Comparison of ENCODE assay signal across 8 cellular contexts in the genomic region with DNA sequence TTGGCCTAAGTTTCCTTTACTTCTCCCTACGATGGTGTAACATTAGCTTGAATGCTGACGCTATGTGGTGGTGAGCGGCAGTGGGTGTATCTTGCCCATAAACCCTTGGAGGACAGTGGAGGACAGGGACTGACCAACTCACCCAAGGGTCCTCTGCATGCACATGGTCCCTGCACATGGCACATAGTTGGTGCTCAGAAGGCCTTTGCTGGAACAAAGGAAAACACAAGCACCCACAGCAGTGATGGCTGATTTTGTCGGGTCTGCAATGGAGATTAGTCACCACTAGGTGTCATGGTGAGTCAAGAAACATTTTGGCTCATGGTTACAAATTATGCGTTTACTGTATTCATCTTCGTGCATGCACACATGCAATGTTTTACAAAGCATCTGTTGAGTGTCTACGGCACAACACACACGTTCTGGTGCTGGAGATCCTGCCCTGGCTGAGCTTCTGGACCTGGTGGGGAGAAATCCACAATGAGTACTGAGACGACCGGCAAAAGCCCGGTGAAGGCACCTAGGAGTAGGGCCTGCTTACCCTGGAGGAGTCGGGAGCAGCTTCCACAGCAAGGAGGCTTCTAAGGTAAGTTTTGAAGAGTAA. TPM values are rescaled to one million over a fixed set of nuclear protein-coding genes. Genes with fewer than 3 reads are reported as not detected.
A peak's percentile ranks its signal among the peaks of the same experiment; 100 is the strongest.
DNase-seq lines count a peak whose midpoint lies in the region; ATAC-seq and TF ChIP-seq lines count a peak whose summit lies in the region.

No MANE protein-coding gene starts in this region.

- no peak overlapping the region for H3K27ac Mint-ChIP-seq in activated CD4-positive, alpha-beta T cell treated with anti-CD3 and anti-CD28 coated beads, Interleukin-2, amount 10 ng/mL, durations not matched to agents 7 days and 5 days

- peak overlapping the region; percentile 35 for H3K9ac ChIP-seq in neural cell (ENCODE audit: low read length)

- H3K9me2 ChIP-seq in neural cell (ENCODE audit: insufficient read depth, low read length) = no peaks in the 10 kb centered on the region

- no peaks in the 10 kb centered on the region for H3K36me3 ChIP-seq in neural cell (ENCODE audit: insufficient read depth, low read length)

- peak overlapping the region; percentile 32 for H2AFZ ChIP-seq in neural cell (ENCODE audit: low read depth, low read length)

- H3K4me1 Mint-ChIP-seq in activated CD4-positive, alpha-beta T cell treated with anti-CD3 and anti-CD28 coated beads, Interleukin-2, amount 10 ng/mL, durations not matched to agents 7 days and 5 days = peaks cover 6% of the 10 kb centered on the region

- H3K79me2 ChIP-seq in neural cell (replicated peaks; ENCODE audit: insufficient read depth, low read length) = no peaks in the 10 kb centered on the region

- no peak for TF ChIP-seq EP300 in neural cell (conservative IDR thresholded peaks at IDR 0.05; ENCODE audit: poor library complexity, severe bottlenecking)

- intact Hi-C loops in Right ventricle myocardium inferior (cut with DNase I) = loop anchor here (2.0 to 5.0 kb wide), 2 partner anchors 125 to 378 kb away; no protein-coding TSS in a partner anchor
- intact Hi-C loops in left cardiac atrium (cut with DNase I) = no loop called here

- TF ChIP-seq CTCF in fibroblast of mammary gland (conservative IDR thresholded peaks at IDR 0.05; ENCODE audit: control insufficient read depth, insufficient read depth, low read depth, low read length) (peak; percentile 89), neural cell (IDR thresholded peaks at IDR 0.05; ENCODE audit: poor library complexity, severe bottlenecking) (peak; percentile 92)

- H3K9me3 Mint-ChIP-seq in activated CD4-positive, alpha-beta T cell treated with anti-CD3 and anti-CD28 coated beads, Interleukin-2, amount 10 ng/mL, durations not matched to agents 7 days and 5 days = no peaks in the 10 kb centered on the region

- DNase-seq in Right ventricle myocardium inferior (ENCODE audit: missing footprints) = no peak
- no peak for DNase-seq in left cardiac atrium
- peak; percentile 64 for DNase-seq in NAMALWA (ENCODE audit: low spot score)
- DNase-seq in activated CD4-positive, alpha-beta T cell treated with anti-CD3 and anti-CD28 coated beads, Interleukin-2, amount 10 ng/mL, durations not matched to agents 7 days and 5 days = peak; percentile 54
- DNase-seq in fibroblast of mammary gland (ENCODE audit: low read depth) = peak; percentile 54

- no peaks in the 10 kb centered on the region for H3K27me3 ChIP-seq in neural cell (ENCODE audit: insufficient read depth, low read depth, low read length)

- peaks cover 2% of the 10 kb centered on the region for H3K27me3 Mint-ChIP-seq in activated CD4-positive, alpha-beta T cell treated with anti-CD3 and anti-CD28 coated beads, Interleukin-2, amount 10 ng/mL, durations not matched to agents 7 days and 5 days

- no peaks in the 10 kb centered on the region for H3K36me3 Mint-ChIP-seq in activated CD4-positive, alpha-beta T cell treated with anti-CD3 and anti-CD28 coated beads, Interleukin-2, amount 10 ng/mL, durations not matched to agents 7 days and 5 days (ENCODE audit: low read depth)

- ATAC-seq in Right ventricle myocardium inferior (peak; percentile 32), left cardiac atrium (no peak), HG03159 (IDR thresholded peaks at IDR 0.05; ENCODE audit: unreplicated experiment) (no peak), HG02610 (IDR thresholded peaks at IDR 0.05; ENCODE audit: unreplicated experiment) (no peak)

- H3F3A ChIP-seq in neural cell (ENCODE audit: insufficient read depth, low read length, poor library complexity, severe bottlenecking) = peaks cover 3% of the 10 kb centered on the region

- H3K4me3 Mint-ChIP-seq in activated CD4-positive, alpha-beta T cell treated with anti-CD3 and anti-CD28 coated beads, Interleukin-2, amount 10 ng/mL, durations not matched to agents 7 days and 5 days = no peak overlapping the region

- peak; percentile 91 for TF ChIP-seq RAD21 in neural cell (conservative IDR thresholded peaks at IDR 0.05)

- no peak overlapping the region for H3K27ac ChIP-seq in neural cell (ENCODE audit: low read length)

- CTCF ChIA-PET in activated CD4-positive, alpha-beta T cell treated with anti-CD3 and anti-CD28 coated beads, Interleukin-2, amount 10 ng/mL, durations not matched to agents 7 days and 5 days (lab: Charles Lee) = interaction anchor here (0.5 to 1.4 kb wide), 4 partner anchors 12 to 656 kb away, joined by 3 to 4 read pairs (median 3); no protein-coding TSS in a partner anchor

- no peaks in the 10 kb centered on the region for H3K9me3 ChIP-seq in neural cell (ENCODE audit: low read length)

- H3K4me2 ChIP-seq in neural cell (ENCODE audit: low read length) = no peak overlapping the region

- H4K20me1 ChIP-seq in neural cell (ENCODE audit: insufficient read depth) = no peaks in the 10 kb centered on the region

- no peak overlapping the region for H3K4me3 ChIP-seq in fibroblast of mammary gland (ENCODE audit: control insufficient read depth, low read depth, low read length)
- no peak overlapping the region for H3K4me3 ChIP-seq in neural cell (ENCODE audit: low read length)

- POLR2A ChIA-PET in activated CD4-positive, alpha-beta T cell treated with anti-CD3 and anti-CD28 coated beads, Interleukin-2, amount 10 ng/mL, durations not matched to agents 7 days and 5 days (lab: Charles Lee) = no interaction called here

TF ChIP-seq in neural cell, 6 proteins besides CTCF, POLR2A, EP300 and RAD21:
- TF ChIP-seq TAF1 (IDR thresholded peaks at IDR 0.05; ENCODE audit: low read depth) = peak; percentile 40
- peak; percentile 86 for TF ChIP-seq SMC3 (conservative IDR thresholded peaks at IDR 0.05; ENCODE audit: poor library complexity)
- no peak for TF ChIP-seq MXI1 (conservative IDR thresholded peaks at IDR 0.05; ENCODE audit: poor library complexity, severe bottlenecking)

RNA-seq across cellular contexts. Expression of a gene that starts 44.0 kb away (rescaled TPM):
- total RNA-seq in Right ventricle myocardium inferior (29.2 TPM), left cardiac atrium (10 to 100 TPM; 21.4 to 24.2 TPM)
- total RNA-seq in activated CD4-positive, alpha-beta T cell treated with anti-CD3 and anti-CD28 coated beads, Interleukin-2, amount 10 ng/mL, durations not matched to agents 7 days and 5 days = 10 to 100 TPM; 34.2 to 38.9 TPM
- polyA plus RNA-seq in neural cell = 13.0 and 18.5 TPM in 2 replicates
- 15.8 and 20.3 TPM in 2 replicates for polyA minus RNA-seq in neural cell

Comparison
In these comparisons a context has a peak if more than half of its experiments do, and no peak if none do; other contexts are left out.
1. DNase-seq: peak in NAMALWA (single experiment), activated CD4-positive, alpha-beta T cell treated with anti-CD3 and anti-CD28 coated beads, Interleukin-2, amount 10 ng/mL, durations not matched to agents 7 days and 5 days (single experiment) and fibroblast of mammary gland (single experiment); none in Right ventricle myocardium inferior (single experiment) and left cardiac atrium (single experiment).